7 cellular contexts compared by ENCODE assay signal in the genomic region with DNA sequence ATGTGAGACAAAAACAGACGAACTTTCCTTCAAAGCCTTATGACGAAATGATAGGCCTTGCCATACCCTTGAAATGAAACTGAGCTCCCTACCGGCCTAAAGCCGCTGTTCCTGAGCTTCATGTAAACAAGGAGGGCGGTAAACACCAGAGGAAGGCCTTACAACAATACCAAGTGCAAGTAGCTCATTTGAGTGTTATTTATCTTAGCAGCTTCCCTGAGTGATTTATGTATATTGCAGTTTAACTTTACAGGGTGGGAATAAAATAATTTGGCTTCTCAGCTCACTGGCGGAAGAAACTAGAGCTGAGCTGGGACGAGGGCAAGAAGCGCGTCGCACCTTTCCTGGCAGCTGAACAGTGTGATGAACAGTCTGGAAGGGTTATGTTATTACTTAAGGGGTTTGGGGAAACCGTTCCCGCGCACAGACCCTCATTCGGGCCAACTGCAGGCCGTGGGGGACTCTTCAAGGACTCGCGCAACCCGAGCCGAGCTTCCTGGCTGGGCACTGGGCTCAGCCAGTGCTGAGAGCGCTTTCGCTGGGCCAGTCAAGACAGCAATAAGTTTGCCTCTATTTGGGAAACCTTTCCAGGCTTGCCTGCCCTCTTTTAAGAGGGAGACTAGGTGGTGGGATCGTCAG.
DNase-seq lines count a peak whose midpoint lies in the region; ATAC-seq and TF ChIP-seq lines count a peak whose summit lies in the region.

No MANE protein-coding gene starts in this region.

- no peak for TF ChIP-seq CTCF in MM.1S (IDR thresholded peaks at IDR 0.05; ENCODE audit: low read length)

- no peak for ATAC-seq in HG02870 (IDR thresholded peaks at IDR 0.05; ENCODE audit: unreplicated experiment)

- peaks cover 20% of the 10 kb centered on the region for H3K36me3 Mint-ChIP-seq in activated T-helper 2 cell treated with anti-CD3 and anti-CD28 coated beads, Interferon-gamma antibody, Interleukin-2, Interleukin-4, amounts not matched to agents 10 μg/mL and 5 μg/mL and 100 μg/mL, durations not matched to agents 14 hours and 24 hours and 36 hours (ENCODE audit: low read depth)

- H3K9ac ChIP-seq in MM.1S (ENCODE audit: low read length) (peak overlapping the region; percentile 98), stomach smooth muscle (ENCODE audit: low read length in 2 of 2) (peak overlapping the region; percentile 76 to 82)

- no peaks in the 10 kb centered on the region for H4K20me1 ChIP-seq in MM.1S (ENCODE audit: insufficient read depth, low read length)

- H3F3A ChIP-seq in MM.1S (ENCODE audit: insufficient read depth, low read length): peaks cover 22% of the 10 kb centered on the region

- intact Hi-C loops in activated T-helper 2 cell treated with anti-CD3 and anti-CD28 coated beads, Interferon-gamma antibody, Interleukin-2, Interleukin-4, amounts not matched to agents 10 μg/mL and 5 μg/mL and 100 μg/mL, durations not matched to agents 14 hours and 24 hours and 36 hours (cut with micrococcal nuclease): loop anchor here (2.0 to 5.0 kb wide), 4 partner anchors 334 to 766 kb away; a partner anchor contains a TSS

- H2AFZ ChIP-seq in MM.1S (ENCODE audit: low read length): peak overlapping the region; percentile 48

- H3K36me3 ChIP-seq in MM.1S (replicated peaks; ENCODE audit: insufficient read depth, low read length) (no peaks in the 10 kb centered on the region), stomach smooth muscle (ENCODE audit: control insufficient read depth in 2 of 2, insufficient read depth in 2 of 2, low read length in 2 of 2) (no peaks in the 10 kb centered on the region)

- H3K4me1 Mint-ChIP-seq in activated T-helper 2 cell treated with anti-CD3 and anti-CD28 coated beads, Interferon-gamma antibody, Interleukin-2, Interleukin-4, amounts not matched to agents 10 μg/mL and 5 μg/mL and 100 μg/mL, durations not matched to agents 14 hours and 24 hours and 36 hours (ENCODE audit: low read depth): peaks cover 46% of the 10 kb centered on the region

- H3K9me3 Mint-ChIP-seq in activated T-helper 2 cell treated with anti-CD3 and anti-CD28 coated beads, Interferon-gamma antibody, Interleukin-2, Interleukin-4, amounts not matched to agents 10 μg/mL and 5 μg/mL and 100 μg/mL, durations not matched to agents 14 hours and 24 hours and 36 hours: peaks cover 7% of the 10 kb centered on the region

- H3K27ac Mint-ChIP-seq in activated T-helper 2 cell treated with anti-CD3 and anti-CD28 coated beads, Interferon-gamma antibody, Interleukin-2, Interleukin-4, amounts not matched to agents 10 μg/mL and 5 μg/mL and 100 μg/mL, durations not matched to agents 14 hours and 24 hours and 36 hours: peak overlapping the region; percentile 81

- no peaks in the 10 kb centered on the region for H3K9me2 ChIP-seq in MM.1S (replicated peaks; ENCODE audit: insufficient read depth, low read length)

- H3K4me1 ChIP-seq in MM.1S (ENCODE audit: low read length) (peaks cover 32% of the 10 kb centered on the region), stomach smooth muscle (ENCODE audit: control insufficient read depth, insufficient read depth, low read length) (peaks cover 42% of the 10 kb centered on the region)

- H3K27me3 Mint-ChIP-seq in activated T-helper 2 cell treated with anti-CD3 and anti-CD28 coated beads, Interferon-gamma antibody, Interleukin-2, Interleukin-4, amounts not matched to agents 10 μg/mL and 5 μg/mL and 100 μg/mL, durations not matched to agents 14 hours and 24 hours and 36 hours (ENCODE audit: low read depth): peaks cover 39% of the 10 kb centered on the region

- peaks cover 23% of the 10 kb centered on the region for H3K79me2 ChIP-seq in MM.1S (ENCODE audit: low read length)

- DNase-seq in ELR (ENCODE audit: low read depth): peak; percentile 37
- peak; percentile 30 for DNase-seq in MM.1S
- DNase-seq in activated T-helper 2 cell treated with anti-CD3 and anti-CD28 coated beads, Interferon-gamma antibody, Interleukin-2, Interleukin-4, amounts not matched to agents 10 μg/mL and 5 μg/mL and 100 μg/mL, durations not matched to agents 14 hours and 24 hours and 36 hours (ENCODE audit: low spot score): no peak
- DNase-seq in cortex of kidney (lab: John Stamatoyannopoulos, UW): no peak

- H3K27ac ChIP-seq in MM.1S (ENCODE audit: low read length) (peak overlapping the region; percentile 97), stomach smooth muscle (ENCODE audit: low read length) (peak overlapping the region; percentile 96)

- peak overlapping the region; percentile 69 for H3K4me3 ChIP-seq in MM.1S (ENCODE audit: low read length)
- H3K4me3 ChIP-seq in iPS-18c (ENCODE audit: insufficient read depth, low read depth, low read length): peak overlapping the region; percentile 90
- peak overlapping the region; percentile 77 to 93 for H3K4me3 ChIP-seq in stomach smooth muscle (ENCODE audit: low read length in 2 of 2)

- no peaks in the 10 kb centered on the region for H3K27me3 ChIP-seq in MM.1S (replicated peaks; ENCODE audit: insufficient read depth, low read length)
- peaks cover 24 to 45% of the 10 kb centered on the region in 2 donors for H3K27me3 ChIP-seq in stomach smooth muscle (ENCODE audit: control insufficient read depth in 1 of 2, insufficient read depth in 2 of 2, low read length in 2 of 2)

- H3K9me3 ChIP-seq in MM.1S (replicated peaks; ENCODE audit: insufficient read depth, low read length): no peaks in the 10 kb centered on the region
- H3K9me3 ChIP-seq in iPS-18c (ENCODE audit: control insufficient read depth, insufficient read depth, low read length): peaks cover 6% of the 10 kb centered on the region
- H3K9me3 ChIP-seq in stomach smooth muscle (ENCODE audit: control insufficient read depth in 2 of 2, low read length in 2 of 2): no peaks in the 10 kb centered on the region

- peak overlapping the region; percentile 74 for H3K4me2 ChIP-seq in MM.1S (ENCODE audit: low read depth, low read length)

- H3K4me3 Mint-ChIP-seq in activated T-helper 2 cell treated with anti-CD3 and anti-CD28 coated beads, Interferon-gamma antibody, Interleukin-2, Interleukin-4, amounts not matched to agents 10 μg/mL and 5 μg/mL and 100 μg/mL, durations not matched to agents 14 hours and 24 hours and 36 hours (ENCODE audit: low read depth): peak overlapping the region; percentile 77

Comparison
In these comparisons a context has a peak if more than half of its experiments do, and no peak if none do; other contexts are left out.
1. DNase-seq: peak in ELR (single experiment) and MM.1S (single experiment); none in activated T-helper 2 cell treated with anti-CD3 and anti-CD28 coated beads, Interferon-gamma antibody, Interleukin-2, Interleukin-4, amounts not matched to agents 10 μg/mL and 5 μg/mL and 100 μg/mL, durations not matched to agents 14 hours and 24 hours and 36 hours (single experiment) and cortex of kidney (single experiment).
2. Peak in every context shown above with its lines, with median percentiles within 50 percentile points of each other: H3K4me3 ChIP-seq.